Comparison of ENCODE assay signal across 2 cellular contexts in the genomic region with DNA sequence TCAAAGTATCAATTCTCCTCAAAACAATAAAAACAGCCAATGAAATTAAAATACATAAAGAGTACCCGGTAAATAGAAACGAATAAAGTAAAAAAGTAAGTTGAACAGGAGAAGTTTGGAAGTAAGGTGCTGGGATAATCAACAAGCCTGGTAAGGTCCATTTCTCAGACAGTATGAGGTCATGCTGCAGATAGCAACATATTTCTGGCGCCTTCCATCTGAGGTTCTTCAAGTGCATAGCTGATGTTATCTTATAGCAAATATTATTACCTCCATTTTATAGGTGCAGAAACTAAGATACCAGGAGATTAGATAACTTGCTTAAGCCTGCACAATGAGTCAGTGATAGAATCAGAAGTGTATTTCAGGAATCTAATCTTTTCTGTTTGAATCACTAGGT.
TF ChIP-seq lines count a peak whose summit lies in the region.

No MANE protein-coding gene starts in this region.

TF ChIP-seq in SK-N-SH treated with all-trans-retinoic acid at 6 μM for 48 hours, 23 proteins besides CTCF, POLR2A, EP300 and RAD21 (continued from another document):
- no peak; the same call in 1 of the 2 replicates for TF ChIP-seq SNAI2 (CRISPR knock-in tag; IDR thresholded peaks at IDR 0.05)
- TF ChIP-seq, protein P1, sequence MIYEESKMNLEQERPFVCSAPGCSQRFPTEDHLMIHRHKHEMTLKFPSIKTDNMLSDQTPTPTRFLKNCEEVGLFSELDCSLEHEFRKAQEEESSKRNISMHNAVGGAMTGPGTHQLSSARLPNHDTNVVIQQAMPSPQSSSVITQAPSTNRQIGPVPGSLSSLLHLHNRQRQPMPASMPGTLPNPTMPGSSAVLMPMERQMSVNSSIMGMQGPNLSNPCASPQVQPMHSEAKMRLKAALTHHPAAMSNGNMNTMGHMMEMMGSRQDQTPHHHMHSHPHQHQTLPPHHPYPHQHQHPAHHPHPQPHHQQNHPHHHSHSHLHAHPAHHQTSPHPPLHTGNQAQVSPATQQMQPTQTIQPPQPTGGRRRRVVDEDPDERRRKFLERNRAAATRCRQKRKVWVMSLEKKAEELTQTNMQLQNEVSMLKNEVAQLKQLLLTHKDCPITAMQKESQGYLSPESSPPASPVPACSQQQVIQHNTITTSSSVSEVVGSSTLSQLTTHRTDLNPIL (CRISPR knock-in tag; IDR thresholded peaks at IDR 0.05; ENCODE audit: low read depth): peak; percentile 90; the same call in 1 of the 2 replicates
- TF ChIP-seq, protein P2, sequence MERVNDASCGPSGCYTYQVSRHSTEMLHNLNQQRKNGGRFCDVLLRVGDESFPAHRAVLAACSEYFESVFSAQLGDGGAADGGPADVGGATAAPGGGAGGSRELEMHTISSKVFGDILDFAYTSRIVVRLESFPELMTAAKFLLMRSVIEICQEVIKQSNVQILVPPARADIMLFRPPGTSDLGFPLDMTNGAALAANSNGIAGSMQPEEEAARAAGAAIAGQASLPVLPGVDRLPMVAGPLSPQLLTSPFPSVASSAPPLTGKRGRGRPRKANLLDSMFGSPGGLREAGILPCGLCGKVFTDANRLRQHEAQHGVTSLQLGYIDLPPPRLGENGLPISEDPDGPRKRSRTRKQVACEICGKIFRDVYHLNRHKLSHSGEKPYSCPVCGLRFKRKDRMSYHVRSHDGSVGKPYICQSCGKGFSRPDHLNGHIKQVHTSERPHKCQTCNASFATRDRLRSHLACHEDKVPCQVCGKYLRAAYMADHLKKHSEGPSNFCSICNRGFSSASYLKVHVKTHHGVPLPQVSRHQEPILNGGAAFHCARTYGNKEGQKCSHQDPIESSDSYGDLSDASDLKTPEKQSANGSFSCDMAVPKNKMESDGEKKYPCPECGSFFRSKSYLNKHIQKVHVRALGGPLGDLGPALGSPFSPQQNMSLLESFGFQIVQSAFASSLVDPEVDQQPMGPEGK (CRISPR knock-in tag; IDR thresholded peaks at IDR 0.05; ENCODE audit: borderline replicate concordance): no peak
- TF ChIP-seq ZNF70 (CRISPR knock-in tag; IDR thresholded peaks at IDR 0.05): no peak
- no peak for TF ChIP-seq ESRRG (CRISPR knock-in tag; IDR thresholded peaks at IDR 0.05)
- TF ChIP-seq, protein P3, sequence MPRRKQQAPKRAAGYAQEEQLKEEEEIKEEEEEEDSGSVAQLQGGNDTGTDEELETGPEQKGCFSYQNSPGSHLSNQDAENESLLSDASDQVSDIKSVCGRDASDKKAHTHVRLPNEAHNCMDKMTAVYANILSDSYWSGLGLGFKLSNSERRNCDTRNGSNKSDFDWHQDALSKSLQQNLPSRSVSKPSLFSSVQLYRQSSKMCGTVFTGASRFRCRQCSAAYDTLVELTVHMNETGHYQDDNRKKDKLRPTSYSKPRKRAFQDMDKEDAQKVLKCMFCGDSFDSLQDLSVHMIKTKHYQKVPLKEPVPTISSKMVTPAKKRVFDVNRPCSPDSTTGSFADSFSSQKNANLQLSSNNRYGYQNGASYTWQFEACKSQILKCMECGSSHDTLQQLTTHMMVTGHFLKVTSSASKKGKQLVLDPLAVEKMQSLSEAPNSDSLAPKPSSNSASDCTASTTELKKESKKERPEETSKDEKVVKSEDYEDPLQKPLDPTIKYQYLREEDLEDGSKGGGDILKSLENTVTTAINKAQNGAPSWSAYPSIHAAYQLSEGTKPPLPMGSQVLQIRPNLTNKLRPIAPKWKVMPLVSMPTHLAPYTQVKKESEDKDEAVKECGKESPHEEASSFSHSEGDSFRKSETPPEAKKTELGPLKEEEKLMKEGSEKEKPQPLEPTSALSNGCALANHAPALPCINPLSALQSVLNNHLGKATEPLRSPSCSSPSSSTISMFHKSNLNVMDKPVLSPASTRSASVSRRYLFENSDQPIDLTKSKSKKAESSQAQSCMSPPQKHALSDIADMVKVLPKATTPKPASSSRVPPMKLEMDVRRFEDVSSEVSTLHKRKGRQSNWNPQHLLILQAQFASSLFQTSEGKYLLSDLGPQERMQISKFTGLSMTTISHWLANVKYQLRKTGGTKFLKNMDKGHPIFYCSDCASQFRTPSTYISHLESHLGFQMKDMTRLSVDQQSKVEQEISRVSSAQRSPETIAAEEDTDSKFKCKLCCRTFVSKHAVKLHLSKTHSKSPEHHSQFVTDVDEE (CRISPR knock-in tag; IDR thresholded peaks at IDR 0.05): no peak
- TF ChIP-seq ZFP30 (CRISPR knock-in tag; IDR thresholded peaks at IDR 0.05): no peak
- TF ChIP-seq ZNF8 (CRISPR knock-in tag; IDR thresholded peaks at IDR 0.05): no peak
- TF ChIP-seq ZFP3 (CRISPR knock-in tag; IDR thresholded peaks at IDR 0.05): no peak
TF ChIP-seq in SK-N-SH treated with all-trans-retinoic acid at 6 μM for 48 hours: peak in this region for 3.

TF ChIP-seq in SK-N-SH, 30 proteins besides CTCF, POLR2A, EP300 and RAD21 (continued from another document):
- TF ChIP-seq MXI1 (IDR thresholded peaks at IDR 0.05; ENCODE audit: low read depth, low read length) (no peak), FOXJ3 (CRISPR knock-in tag; IDR thresholded peaks at IDR 0.05) (no peak), JUND (IDR thresholded peaks at IDR 0.05) (no peak), RXRA (IDR thresholded peaks at IDR 0.05; ENCODE audit: borderline replicate concordance, low read depth) (no peak), EZH2phosphoT487 (IDR thresholded peaks at IDR 0.05; ENCODE audit: borderline replicate concordance, low read depth) (no peak), GATA2 (CRISPR knock-in tag; IDR thresholded peaks at IDR 0.05) (no peak)
TF ChIP-seq in SK-N-SH: peak in this region for 0.
